In genomic region chr3:63976862-63977180, GRCh38 we compare ENCODE assay signal across 10 cellular contexts. TPM values are rescaled to one million over a fixed set of nuclear protein-coding genes. Genes with fewer than 3 reads are reported as not detected.
DNase-seq lines count a peak whose midpoint lies in the region; ATAC-seq and TF ChIP-seq lines count a peak whose summit lies in the region.
"Had no signal": no experiment of that assay in that cellular context is flagged by ENCODE, and none has a peak within 500 bp of the region (broad histone marks: within the 10 kb centered on the region; RNA-seq: fewer than 3 reads in every experiment).

No MANE protein-coding gene starts in this region.

- H3K4me1 ChIP-seq in left ventricle myocardium inferior (peaks cover 43% of the 10 kb centered on the region), right cardiac atrium (ENCODE audit: control insufficient read depth, insufficient read depth, low read length) (peaks cover 9% of the 10 kb centered on the region), body of pancreas (peaks cover 100% of the 10 kb centered on the region), vagina (peaks cover 82% of the 10 kb centered on the region), HAP-1 (no peaks in the 10 kb centered on the region)

- H3K27me3 ChIP-seq in left ventricle myocardium inferior (ENCODE audit: low read depth) = no peaks in the 10 kb centered on the region
- H3K27me3 ChIP-seq in right cardiac atrium (ENCODE audit: control insufficient read depth, insufficient read depth) = no peaks in the 10 kb centered on the region
- no peaks in the 10 kb centered on the region for H3K27me3 ChIP-seq in body of pancreas
- no peaks in the 10 kb centered on the region for H3K27me3 ChIP-seq in vagina
- no peaks in the 10 kb centered on the region for H3K27me3 ChIP-seq in HAP-1 (ENCODE audit: low read depth)

- H3K27me3 Mint-ChIP-seq in naive thymus-derived CD8-positive, alpha-beta T cell = no peaks in the 10 kb centered on the region

- H3K4me3 Mint-ChIP-seq in naive thymus-derived CD8-positive, alpha-beta T cell = peak overlapping the region in 9 of 10 donors; percentile 31 to 88 (median 78)

- no peak overlapping the region for H3K4me3 ChIP-seq in left ventricle myocardium inferior
- H3K4me3 ChIP-seq in right cardiac atrium (ENCODE audit: low read length) = no peak overlapping the region
- H3K4me3 ChIP-seq in body of pancreas = no peak overlapping the region
- no peak overlapping the region for H3K4me3 ChIP-seq in vagina
- no peak overlapping the region for H3K4me3 ChIP-seq in HAP-1

- H3K27ac Mint-ChIP-seq in naive thymus-derived CD8-positive, alpha-beta T cell = peak overlapping the region; percentile 61 to 98 (median 92)

- in situ Hi-C loops in HAP-1 (cut with MboI; ENCODE audit: low sequenced_read_pairs) = no loop called here

- DNase-seq in left ventricle myocardium inferior (no peak), right cardiac atrium (no peak), body of pancreas (peak; percentile 76 to 89 (median 83)), vagina (ENCODE audit: extremely low spot score in 2 of 2) (no peak), NCI-H2081 (lab: John Stamatoyannopoulos, UW) (no peak), HAP-1 (ENCODE audit: low spot score in 2 of 2) (no peak)
- DNase-seq in naive thymus-derived CD8-positive, alpha-beta T cell = no peak
- DNase-seq: H7, left colon had no signal

- intact Hi-C loops in left ventricle myocardium inferior (cut with micrococcal nuclease) (no loop called here), right cardiac atrium (cut with DNase I) (no loop called here), body of pancreas (cut with DNase I) (no loop called here), vagina (cut with DNase I) (no loop called here)

- POLR2A ChIA-PET in naive thymus-derived CD8-positive, alpha-beta T cell (lab: Charles Lee) = interaction anchor here (3.2 to 10.0 kb wide), 2 partner anchors 9 to 18 kb away, joined by 15 to 146 read pairs; no protein-coding TSS in a partner anchor

- H3K27ac ChIP-seq in left ventricle myocardium inferior (replicated peaks) (peak overlapping the region; percentile 66), right cardiac atrium (ENCODE audit: low read length) (no peak overlapping the region), body of pancreas (peak overlapping the region; percentile 53 to 90 (median 80)), vagina (peak overlapping the region; percentile 59)

- no peaks in the 10 kb centered on the region for H3K9me3 Mint-ChIP-seq in naive thymus-derived CD8-positive, alpha-beta T cell

- WGBS in right cardiac atrium = 78% methylated on average over 2 of the region's 2 CpGs
- 28% methylated on average over 2 of the region's 2 CpGs for WGBS in body of pancreas, 2 donors

- H3K36me3 Mint-ChIP-seq in naive thymus-derived CD8-positive, alpha-beta T cell = peaks cover 0 to 46% (median 23%) of the 10 kb centered on the region in 3 donors

- no peak for TF ChIP-seq POLR2A in body of pancreas (IDR thresholded peaks at IDR 0.05)
- no peak for TF ChIP-seq POLR2A in vagina (IDR thresholded peaks at IDR 0.05)

- H3K36me3 ChIP-seq in left ventricle myocardium inferior (peaks cover 20% of the 10 kb centered on the region), body of pancreas (replicated peaks in 1 of 2; ENCODE audit: insufficient read depth in 1 of 2, low read depth in 2 of 2) (no peaks in the 10 kb centered on the region), vagina (peaks cover 0 to 11% of the 10 kb centered on the region in 2 donors), HAP-1 (replicated peaks) (peaks cover 16% of the 10 kb centered on the region; the same call in 1 of the 2 replicates)

- TF ChIP-seq CTCF in left ventricle myocardium inferior (IDR thresholded peaks at IDR 0.05; ENCODE audit: borderline replicate concordance) (no peak), body of pancreas (IDR thresholded peaks at IDR 0.05) (no peak), vagina (IDR thresholded peaks at IDR 0.05) (no peak)

- no peaks in the 10 kb centered on the region for H3K9me3 ChIP-seq in left ventricle myocardium inferior (replicated peaks)
- no peaks in the 10 kb centered on the region for H3K9me3 ChIP-seq in right cardiac atrium (ENCODE audit: control insufficient read depth, low read length)
- H3K9me3 ChIP-seq in body of pancreas = no peaks in the 10 kb centered on the region
- H3K9me3 ChIP-seq in vagina = no peaks in the 10 kb centered on the region
- H3K9me3 ChIP-seq in HAP-1 = no peaks in the 10 kb centered on the region

- ATAC-seq in right cardiac atrium (no peak), body of pancreas (peak; percentile 57), SK-N-SH treated with all-trans-retinoic acid at 6 μM for 48 hours (no peak)
- no peak for ATAC-seq in naive thymus-derived CD8-positive, alpha-beta T cell
- ATAC-seq: left colon had no signal

- H3K4me1 Mint-ChIP-seq in naive thymus-derived CD8-positive, alpha-beta T cell = peaks cover 33 to 99% (median 94%) of the 10 kb centered on the region in 4 donors

TF ChIP-seq in SK-N-SH treated with all-trans-retinoic acid at 6 μM for 48 hours, 23 proteins besides CTCF, POLR2A, EP300 and RAD21:
- TF ChIP-seq, protein P1, sequence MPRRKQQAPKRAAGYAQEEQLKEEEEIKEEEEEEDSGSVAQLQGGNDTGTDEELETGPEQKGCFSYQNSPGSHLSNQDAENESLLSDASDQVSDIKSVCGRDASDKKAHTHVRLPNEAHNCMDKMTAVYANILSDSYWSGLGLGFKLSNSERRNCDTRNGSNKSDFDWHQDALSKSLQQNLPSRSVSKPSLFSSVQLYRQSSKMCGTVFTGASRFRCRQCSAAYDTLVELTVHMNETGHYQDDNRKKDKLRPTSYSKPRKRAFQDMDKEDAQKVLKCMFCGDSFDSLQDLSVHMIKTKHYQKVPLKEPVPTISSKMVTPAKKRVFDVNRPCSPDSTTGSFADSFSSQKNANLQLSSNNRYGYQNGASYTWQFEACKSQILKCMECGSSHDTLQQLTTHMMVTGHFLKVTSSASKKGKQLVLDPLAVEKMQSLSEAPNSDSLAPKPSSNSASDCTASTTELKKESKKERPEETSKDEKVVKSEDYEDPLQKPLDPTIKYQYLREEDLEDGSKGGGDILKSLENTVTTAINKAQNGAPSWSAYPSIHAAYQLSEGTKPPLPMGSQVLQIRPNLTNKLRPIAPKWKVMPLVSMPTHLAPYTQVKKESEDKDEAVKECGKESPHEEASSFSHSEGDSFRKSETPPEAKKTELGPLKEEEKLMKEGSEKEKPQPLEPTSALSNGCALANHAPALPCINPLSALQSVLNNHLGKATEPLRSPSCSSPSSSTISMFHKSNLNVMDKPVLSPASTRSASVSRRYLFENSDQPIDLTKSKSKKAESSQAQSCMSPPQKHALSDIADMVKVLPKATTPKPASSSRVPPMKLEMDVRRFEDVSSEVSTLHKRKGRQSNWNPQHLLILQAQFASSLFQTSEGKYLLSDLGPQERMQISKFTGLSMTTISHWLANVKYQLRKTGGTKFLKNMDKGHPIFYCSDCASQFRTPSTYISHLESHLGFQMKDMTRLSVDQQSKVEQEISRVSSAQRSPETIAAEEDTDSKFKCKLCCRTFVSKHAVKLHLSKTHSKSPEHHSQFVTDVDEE (CRISPR knock-in tag; IDR thresholded peaks at IDR 0.05) = no peak
- TF ChIP-seq ESRRG (CRISPR knock-in tag; IDR thresholded peaks at IDR 0.05) (no peak), ZNF8 (CRISPR knock-in tag; IDR thresholded peaks at IDR 0.05) (no peak)
TF ChIP-seq in SK-N-SH treated with all-trans-retinoic acid at 6 μM for 48 hours: peak in this region for 0.

RNA-seq across cellular contexts. Expression of gene PSMD6, which starts 46.5 kb away (rescaled TPM):
- total RNA-seq in left ventricle myocardium inferior (78.3 TPM), right cardiac atrium (10 to 100 TPM; 62.8 to 75.1 (median 71.5) TPM), body of pancreas (10 to 100 TPM; 88.7 to 98.3 TPM), vagina (50.3 TPM)
- 86.4 TPM for polyA plus RNA-seq in right cardiac atrium
- total RNA-seq in naive thymus-derived CD8-positive, alpha-beta T cell = 10 to 100 TPM; 76.8 to 82.9 TPM
- polyA plus RNA-seq in naive thymus-derived CD8-positive, alpha-beta T cell = 100 to 1,000 TPM; 107 to 114 (median 110) TPM

Comparison
In these comparisons a context has a peak if more than half of its experiments do, and no peak if none do; other contexts are left out.
1. DNase-seq: peak in body of pancreas (4 of 4); none in left ventricle myocardium inferior (single experiment), right cardiac atrium (0 of 3), naive thymus-derived CD8-positive, alpha-beta T cell (0 of 10), vagina (0 of 2), NCI-H2081 (0 of 2) and HAP-1 (0 of 2).